In genomic region chr12:107081778-107082177, GRCh38 we compare ENCODE assay signal across 33 cellular contexts.
"Had no signal": no experiment of that assay in that cellular context is flagged by ENCODE, and none has a peak within 500 bp of the region (broad histone marks: within the 10 kb centered on the region; RNA-seq: fewer than 3 reads in every experiment).

No MANE protein-coding gene starts in this region.

- H3K4me3 ChIP-seq: adrenal gland, ascending aorta, body of pancreas, breast epithelium, cardiac muscle cell had no signal

- H3K4me1 ChIP-seq: breast epithelium had no signal

- H3K27me3 ChIP-seq: adrenal gland, ascending aorta, body of pancreas, brain microvascular endothelial cell, breast epithelium, cardiac muscle cell had no signal

- FAIRE-seq: astrocyte, bronchial epithelial cell had no signal

- DNase-seq: activated effector memory CD4-positive, alpha-beta T cell treated with anti-CD3 and anti-CD28 coated beads, Interleukin-2, amount 50 U/mL, for 16 hours; activated effector memory CD4-positive, alpha-beta T cell treated with Interleukin-2 at 50 U/mL for 16 hours; activated gamma-delta T cell; activated gamma-delta T cell treated with Interleukin-2 at 50 U/mL for 16 hours; activated naive CD4-positive, alpha-beta T cell; activated naive CD4-positive, alpha-beta T cell treated with anti-CD3 and anti-CD28 coated beads for 36 hours; activated naive CD4-positive, alpha-beta T cell treated with anti-CD3 and anti-CD28 coated beads, Interleukin-2, amount 10 ng/mL, durations not matched to agents 7 days and 5 days; activated naive CD4-positive, alpha-beta T cell treated with anti-CD3 and anti-CD28 coated beads, Interleukin-2, amount 50 U/mL, for 16 hours; activated naive CD4-positive, alpha-beta T cell treated with Interleukin-2 at 50 U/mL for 16 hours; activated naive CD8-positive, alpha-beta T cell treated with anti-CD3 and anti-CD28 coated beads for 36 hours; activated naive CD8-positive, alpha-beta T cell treated with anti-CD3 and anti-CD28 coated beads, Interleukin-2, amount 10 ng/mL, durations not matched to agents 7 days and 5 days; activated naive CD8-positive, alpha-beta T cell treated with anti-CD3 and anti-CD28 coated beads, Interleukin-2, amount 50 U/mL, for 24 hours; activated T-cell treated with anti-CD3 and anti-CD28 coated beads, Interleukin-2, amount 50 U/mL, for 24 hours; activated T-cell treated with anti-CD3 and anti-CD28 coated beads, Interleukin-2, amount 50 U/mL, for 4 hours; activated T-cell treated with anti-CD3 and anti-CD28 coated beads, Interleukin-2, amount 50 U/mL, for 48 hours; activated T-cell treated with anti-CD3 and anti-CD28 coated beads, Interleukin-2, amount 50 U/mL, for 72 hours; adrenal gland; amniotic stem cell; amygdala; anterior cingulate cortex; aorta; body of pancreas; brain microvascular endothelial cell; caudate nucleus; central memory CD4-positive, alpha-beta T cell; cerebellar nuclear complex had no signal

- H3K36me3 ChIP-seq: adrenal gland, ascending aorta, brain microvascular endothelial cell, breast epithelium, cardiac muscle cell had no signal

- ATAC-seq: activated naive CD4-positive, alpha-beta T cell treated with anti-CD3 and anti-CD28 coated beads, Interleukin-2, amount 50 U/mL, for 72 hours; activated naive CD8-positive, alpha-beta T cell treated with anti-CD3 and anti-CD28 coated beads, Interleukin-2, amount 50 U/mL, for 24 hours; activated T-cell treated with anti-CD3 and anti-CD28 coated beads, Interleukin-2, amount 50 U/mL, for 4 hours; activated T-cell treated with anti-CD3 and anti-CD28 coated beads, Interleukin-2, amount 50 U/mL, for 72 hours; activated T-helper 17 cell treated with anti-CD3 and anti-CD28 coated beads, Interleukin-2, amount 50 U/mL, for 72 hours; body of pancreas had no signal

- H3K27ac ChIP-seq: adrenal gland, ascending aorta, body of pancreas, brain microvascular endothelial cell, breast epithelium, cardiac muscle cell had no signal

- H3K9me3 ChIP-seq: adrenal gland, ascending aorta, body of pancreas, breast epithelium had no signal
